23 cellular contexts compared by ENCODE assay signal in the genomic region with DNA sequence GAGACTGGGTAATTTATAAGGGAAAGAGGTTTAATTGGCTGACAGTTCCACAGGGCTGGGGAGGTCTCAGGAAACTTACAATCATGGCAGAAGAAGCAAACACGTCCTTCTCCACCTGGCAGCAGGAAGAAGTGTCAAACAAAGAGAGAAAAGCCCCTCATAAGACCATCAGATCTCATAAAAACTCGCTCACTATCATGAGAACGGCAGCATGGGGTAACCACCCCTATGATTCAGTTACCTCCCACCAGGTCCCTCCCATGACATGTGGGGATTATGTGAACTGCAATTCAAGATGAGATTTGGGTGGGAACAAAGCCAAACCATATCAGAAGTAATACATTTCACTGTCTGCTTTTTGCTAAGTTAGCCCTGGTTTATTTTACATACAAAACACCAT.
"Had no signal": no experiment of that assay in that cellular context is flagged by ENCODE, and none has a peak within 500 bp of the region (broad histone marks: within the 10 kb centered on the region; RNA-seq: fewer than 3 reads in every experiment).

No MANE protein-coding gene starts in this region.

- H3K9me3 ChIP-seq: MG63 had no signal

- H3K36me3 Mint-ChIP-seq: activated CD4-positive, alpha-beta memory T cell treated with anti-CD3 and anti-CD28 coated beads for 36 hours; activated naive CD4-positive, alpha-beta T cell treated with anti-CD3 and anti-CD28 coated beads, Interleukin-2, amount 10 ng/mL, durations not matched to agents 7 days and 5 days; activated naive CD8-positive, alpha-beta T cell treated with anti-CD3 and anti-CD28 coated beads for 36 hours had no signal

- DNase-seq: activated CD4-positive, alpha-beta memory T cell treated with anti-CD3 and anti-CD28 coated beads for 36 hours; activated CD4-positive, alpha-beta T cell treated with anti-CD3 and anti-CD28 coated beads, Interleukin-2, amount 10 ng/mL, durations not matched to agents 7 days and 5 days; activated CD4-positive, CD25-positive, alpha-beta regulatory T cell; activated CD8-positive, alpha-beta memory T cell treated with anti-CD3 and anti-CD28 coated beads for 24 hours; activated gamma-delta T cell; activated naive CD4-positive, alpha-beta T cell treated with anti-CD3 and anti-CD28 coated beads, Interleukin-2, amount 10 ng/mL, durations not matched to agents 7 days and 5 days; activated naive CD8-positive, alpha-beta T cell treated with anti-CD3 and anti-CD28 coated beads for 36 hours; activated T-cell treated with anti-CD3 and anti-CD28 coated beads, Interleukin-2, amount 50 U/mL, for 48 hours; MG63; MV-4-11; NCI-H1105; NCI-H1436; NCI-H1694 treated with DMSO at 0.1 percent for 48 hours; NCI-H2029 treated with DMSO at 0.1 percent for 48 hours; NCI-H345; NCI-H510A; NCI-H526 treated with DMSO at 0.1 percent for 48 hours; PC-9; SIG-M5; T-helper 1 cell had no signal

- H3K9me3 Mint-ChIP-seq: activated CD4-positive, alpha-beta memory T cell treated with anti-CD3 and anti-CD28 coated beads for 36 hours; activated CD4-positive, alpha-beta T cell treated with anti-CD3 and anti-CD28 coated beads, Interleukin-2, amount 10 ng/mL, durations not matched to agents 7 days and 5 days; activated naive CD4-positive, alpha-beta T cell treated with anti-CD3 and anti-CD28 coated beads, Interleukin-2, amount 10 ng/mL, durations not matched to agents 7 days and 5 days; activated naive CD8-positive, alpha-beta T cell treated with anti-CD3 and anti-CD28 coated beads for 36 hours; activated T-helper 17 cell treated with anti-CD3 and anti-CD28 coated beads, Interleukin-2, amount 50 U/mL, for 72 hours had no signal

- H3K4me1 Mint-ChIP-seq: activated CD4-positive, alpha-beta T cell treated with anti-CD3 and anti-CD28 coated beads, Interleukin-2, amount 10 ng/mL, durations not matched to agents 7 days and 5 days; activated naive CD4-positive, alpha-beta T cell treated with anti-CD3 and anti-CD28 coated beads, Interleukin-2, amount 10 ng/mL, durations not matched to agents 7 days and 5 days; activated naive CD8-positive, alpha-beta T cell treated with anti-CD3 and anti-CD28 coated beads for 36 hours; activated T-helper 17 cell treated with anti-CD3 and anti-CD28 coated beads, Interleukin-2, amount 50 U/mL, for 72 hours had no signal

- H3K4me3 Mint-ChIP-seq: activated CD4-positive, alpha-beta memory T cell treated with anti-CD3 and anti-CD28 coated beads for 36 hours; activated CD4-positive, alpha-beta T cell treated with anti-CD3 and anti-CD28 coated beads, Interleukin-2, amount 10 ng/mL, durations not matched to agents 7 days and 5 days; activated naive CD4-positive, alpha-beta T cell treated with anti-CD3 and anti-CD28 coated beads, Interleukin-2, amount 10 ng/mL, durations not matched to agents 7 days and 5 days; activated naive CD8-positive, alpha-beta T cell treated with anti-CD3 and anti-CD28 coated beads for 36 hours; activated T-helper 17 cell treated with anti-CD3 and anti-CD28 coated beads, Interleukin-2, amount 50 U/mL, for 72 hours had no signal

- H3K27ac Mint-ChIP-seq: activated CD4-positive, alpha-beta memory T cell treated with anti-CD3 and anti-CD28 coated beads for 36 hours; activated CD4-positive, alpha-beta T cell treated with anti-CD3 and anti-CD28 coated beads, Interleukin-2, amount 10 ng/mL, durations not matched to agents 7 days and 5 days; activated naive CD4-positive, alpha-beta T cell treated with anti-CD3 and anti-CD28 coated beads, Interleukin-2, amount 10 ng/mL, durations not matched to agents 7 days and 5 days; activated naive CD8-positive, alpha-beta T cell treated with anti-CD3 and anti-CD28 coated beads for 36 hours; activated T-helper 17 cell treated with anti-CD3 and anti-CD28 coated beads, Interleukin-2, amount 50 U/mL, for 72 hours had no signal

- H3K27ac ChIP-seq: PC-9, SK-N-MC, VCaP had no signal

- H3K36me3 ChIP-seq: MG63 had no signal

- H3K4me3 ChIP-seq: MG63, PC-9, SK-N-MC had no signal
